ENCODE assay signal across 1 cellular context in the genomic region with DNA sequence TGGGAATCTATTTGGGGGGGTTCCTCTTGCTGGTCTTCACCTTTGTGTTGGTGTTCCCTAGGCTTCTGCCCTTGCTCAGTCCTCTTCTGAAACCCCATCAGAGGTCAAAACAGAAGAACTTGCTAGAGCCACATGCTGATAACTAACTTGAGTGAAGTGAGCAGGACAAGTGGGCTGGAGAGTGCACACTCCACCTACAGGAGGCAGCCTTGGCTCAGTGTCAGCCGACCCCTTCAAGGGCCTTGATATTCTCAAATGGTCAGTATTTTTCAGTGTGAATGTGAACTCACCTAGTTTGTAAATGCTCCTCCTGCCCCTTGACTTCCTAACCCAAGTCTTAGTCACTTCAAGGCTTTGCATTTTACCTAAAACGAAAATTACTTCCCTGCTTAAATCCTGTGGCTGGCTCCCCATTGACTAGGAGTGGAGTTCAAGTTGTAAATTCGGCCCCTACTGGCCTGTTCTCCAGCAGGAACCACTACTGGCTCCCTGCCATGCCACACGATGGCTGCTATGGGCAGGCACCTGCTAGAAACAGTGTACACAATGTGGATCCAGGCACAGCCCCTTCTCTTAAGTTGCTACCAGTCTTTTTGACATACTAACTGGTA.
TF ChIP-seq lines count a peak whose summit lies in the region.

No MANE protein-coding gene starts in this region.

TF ChIP-seq in H1, 55 proteins besides CTCF, POLR2A, EP300 and RAD21:
- TF ChIP-seq, protein P1, sequence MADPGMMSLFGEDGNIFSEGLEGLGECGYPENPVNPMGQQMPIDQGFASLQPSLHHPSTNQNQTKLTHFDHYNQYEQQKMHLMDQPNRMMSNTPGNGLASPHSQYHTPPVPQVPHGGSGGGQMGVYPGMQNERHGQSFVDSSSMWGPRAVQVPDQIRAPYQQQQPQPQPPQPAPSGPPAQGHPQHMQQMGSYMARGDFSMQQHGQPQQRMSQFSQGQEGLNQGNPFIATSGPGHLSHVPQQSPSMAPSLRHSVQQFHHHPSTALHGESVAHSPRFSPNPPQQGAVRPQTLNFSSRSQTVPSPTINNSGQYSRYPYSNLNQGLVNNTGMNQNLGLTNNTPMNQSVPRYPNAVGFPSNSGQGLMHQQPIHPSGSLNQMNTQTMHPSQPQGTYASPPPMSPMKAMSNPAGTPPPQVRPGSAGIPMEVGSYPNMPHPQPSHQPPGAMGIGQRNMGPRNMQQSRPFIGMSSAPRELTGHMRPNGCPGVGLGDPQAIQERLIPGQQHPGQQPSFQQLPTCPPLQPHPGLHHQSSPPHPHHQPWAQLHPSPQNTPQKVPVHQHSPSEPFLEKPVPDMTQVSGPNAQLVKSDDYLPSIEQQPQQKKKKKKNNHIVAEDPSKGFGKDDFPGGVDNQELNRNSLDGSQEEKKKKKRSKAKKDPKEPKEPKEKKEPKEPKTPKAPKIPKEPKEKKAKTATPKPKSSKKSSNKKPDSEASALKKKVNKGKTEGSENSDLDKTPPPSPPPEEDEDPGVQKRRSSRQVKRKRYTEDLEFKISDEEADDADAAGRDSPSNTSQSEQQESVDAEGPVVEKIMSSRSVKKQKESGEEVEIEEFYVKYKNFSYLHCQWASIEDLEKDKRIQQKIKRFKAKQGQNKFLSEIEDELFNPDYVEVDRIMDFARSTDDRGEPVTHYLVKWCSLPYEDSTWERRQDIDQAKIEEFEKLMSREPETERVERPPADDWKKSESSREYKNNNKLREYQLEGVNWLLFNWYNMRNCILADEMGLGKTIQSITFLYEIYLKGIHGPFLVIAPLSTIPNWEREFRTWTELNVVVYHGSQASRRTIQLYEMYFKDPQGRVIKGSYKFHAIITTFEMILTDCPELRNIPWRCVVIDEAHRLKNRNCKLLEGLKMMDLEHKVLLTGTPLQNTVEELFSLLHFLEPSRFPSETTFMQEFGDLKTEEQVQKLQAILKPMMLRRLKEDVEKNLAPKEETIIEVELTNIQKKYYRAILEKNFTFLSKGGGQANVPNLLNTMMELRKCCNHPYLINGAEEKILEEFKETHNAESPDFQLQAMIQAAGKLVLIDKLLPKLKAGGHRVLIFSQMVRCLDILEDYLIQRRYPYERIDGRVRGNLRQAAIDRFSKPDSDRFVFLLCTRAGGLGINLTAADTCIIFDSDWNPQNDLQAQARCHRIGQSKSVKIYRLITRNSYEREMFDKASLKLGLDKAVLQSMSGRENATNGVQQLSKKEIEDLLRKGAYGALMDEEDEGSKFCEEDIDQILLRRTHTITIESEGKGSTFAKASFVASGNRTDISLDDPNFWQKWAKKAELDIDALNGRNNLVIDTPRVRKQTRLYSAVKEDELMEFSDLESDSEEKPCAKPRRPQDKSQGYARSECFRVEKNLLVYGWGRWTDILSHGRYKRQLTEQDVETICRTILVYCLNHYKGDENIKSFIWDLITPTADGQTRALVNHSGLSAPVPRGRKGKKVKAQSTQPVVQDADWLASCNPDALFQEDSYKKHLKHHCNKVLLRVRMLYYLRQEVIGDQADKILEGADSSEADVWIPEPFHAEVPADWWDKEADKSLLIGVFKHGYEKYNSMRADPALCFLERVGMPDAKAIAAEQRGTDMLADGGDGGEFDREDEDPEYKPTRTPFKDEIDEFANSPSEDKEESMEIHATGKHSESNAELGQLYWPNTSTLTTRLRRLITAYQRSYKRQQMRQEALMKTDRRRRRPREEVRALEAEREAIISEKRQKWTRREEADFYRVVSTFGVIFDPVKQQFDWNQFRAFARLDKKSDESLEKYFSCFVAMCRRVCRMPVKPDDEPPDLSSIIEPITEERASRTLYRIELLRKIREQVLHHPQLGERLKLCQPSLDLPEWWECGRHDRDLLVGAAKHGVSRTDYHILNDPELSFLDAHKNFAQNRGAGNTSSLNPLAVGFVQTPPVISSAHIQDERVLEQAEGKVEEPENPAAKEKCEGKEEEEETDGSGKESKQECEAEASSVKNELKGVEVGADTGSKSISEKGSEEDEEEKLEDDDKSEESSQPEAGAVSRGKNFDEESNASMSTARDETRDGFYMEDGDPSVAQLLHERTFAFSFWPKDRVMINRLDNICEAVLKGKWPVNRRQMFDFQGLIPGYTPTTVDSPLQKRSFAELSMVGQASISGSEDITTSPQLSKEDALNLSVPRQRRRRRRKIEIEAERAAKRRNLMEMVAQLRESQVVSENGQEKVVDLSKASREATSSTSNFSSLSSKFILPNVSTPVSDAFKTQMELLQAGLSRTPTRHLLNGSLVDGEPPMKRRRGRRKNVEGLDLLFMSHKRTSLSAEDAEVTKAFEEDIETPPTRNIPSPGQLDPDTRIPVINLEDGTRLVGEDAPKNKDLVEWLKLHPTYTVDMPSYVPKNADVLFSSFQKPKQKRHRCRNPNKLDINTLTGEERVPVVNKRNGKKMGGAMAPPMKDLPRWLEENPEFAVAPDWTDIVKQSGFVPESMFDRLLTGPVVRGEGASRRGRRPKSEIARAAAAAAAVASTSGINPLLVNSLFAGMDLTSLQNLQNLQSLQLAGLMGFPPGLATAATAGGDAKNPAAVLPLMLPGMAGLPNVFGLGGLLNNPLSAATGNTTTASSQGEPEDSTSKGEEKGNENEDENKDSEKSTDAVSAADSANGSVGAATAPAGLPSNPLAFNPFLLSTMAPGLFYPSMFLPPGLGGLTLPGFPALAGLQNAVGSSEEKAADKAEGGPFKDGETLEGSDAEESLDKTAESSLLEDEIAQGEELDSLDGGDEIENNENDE (IDR thresholded peaks at IDR 0.05; ENCODE audit: insufficient replicate concordance, low read length) = no peak
- TF ChIP-seq ASH2L (IDR thresholded peaks at IDR 0.05; ENCODE audit: low read length) = peak; percentile 72
TF ChIP-seq in H1: peak in this region for 1.
